ENCODE assay signal across 24 cellular contexts in the genomic region with DNA sequence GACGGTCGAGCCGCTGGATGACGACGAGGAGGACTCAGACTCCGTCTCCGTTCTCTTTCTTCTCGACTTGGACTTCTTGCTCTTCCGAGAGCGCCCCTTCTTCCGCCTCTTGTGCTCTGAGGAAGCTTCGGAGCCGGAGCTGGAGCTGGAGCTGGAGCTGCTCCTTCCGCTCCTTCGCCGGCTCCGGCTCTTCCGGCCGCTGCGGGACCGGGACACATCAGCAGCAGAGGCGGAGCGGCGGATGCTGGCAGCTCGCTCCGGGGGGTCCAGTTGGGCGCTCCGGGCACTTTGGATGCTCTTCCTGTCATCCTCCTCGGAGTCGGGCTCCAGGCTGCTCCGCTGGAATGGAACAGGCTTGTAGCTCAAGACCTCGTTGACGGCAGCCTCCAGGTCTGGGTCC. TPM values are rescaled to one million over a fixed set of nuclear protein-coding genes. Genes with fewer than 3 reads are reported as not detected.
"Had no signal": no experiment of that assay in that cellular context is flagged by ENCODE, and none has a peak within 500 bp of the region (broad histone marks: within the 10 kb centered on the region; RNA-seq: fewer than 3 reads in every experiment).

No MANE protein-coding gene starts in this region.

- H3K9me3 Mint-ChIP-seq: activated CD8-positive, alpha-beta T cell treated with anti-CD3 and anti-CD28 coated beads for 36 hours; activated naive CD4-positive, alpha-beta T cell treated with anti-CD3 and anti-CD28 coated beads, Interleukin-2, amount 50 U/mL, for 24 hours had no signal

- H3K27ac ChIP-seq: ascending aorta, body of pancreas, KMS-11, Peyer's patch, RWPE1, VCaP had no signal

- H3K27me3 ChIP-seq: ascending aorta, body of pancreas, Peyer's patch had no signal

- H3K4me2 ChIP-seq: KMS-11 had no signal

- H3K4me3 ChIP-seq: ascending aorta, body of pancreas, Peyer's patch had no signal

- H3K4me1 ChIP-seq: ascending aorta, body of pancreas, Peyer's patch had no signal

- H3K4me1 Mint-ChIP-seq: activated CD4-positive, alpha-beta T cell treated with anti-CD3 and anti-CD28 coated beads for 36 hours; activated naive CD4-positive, alpha-beta T cell treated with anti-CD3 and anti-CD28 coated beads, Interleukin-2, amount 50 U/mL, for 24 hours had no signal

- H3K27ac Mint-ChIP-seq: activated CD4-positive, alpha-beta T cell treated with anti-CD3 and anti-CD28 coated beads for 36 hours; activated CD8-positive, alpha-beta T cell treated with anti-CD3 and anti-CD28 coated beads for 36 hours; activated naive CD4-positive, alpha-beta T cell treated with anti-CD3 and anti-CD28 coated beads, Interleukin-2, amount 50 U/mL, for 24 hours had no signal

- H3K9ac ChIP-seq: KMS-11 had no signal

- H3K4me3 Mint-ChIP-seq: activated CD4-positive, alpha-beta T cell treated with anti-CD3 and anti-CD28 coated beads for 36 hours; activated CD8-positive, alpha-beta T cell treated with anti-CD3 and anti-CD28 coated beads for 36 hours; activated naive CD4-positive, alpha-beta T cell treated with anti-CD3 and anti-CD28 coated beads, Interleukin-2, amount 50 U/mL, for 24 hours had no signal

- ATAC-seq: activated CD4-positive, alpha-beta T cell treated with anti-CD3 and anti-CD28 coated beads for 36 hours; activated CD8-positive, alpha-beta T cell treated with anti-CD3 and anti-CD28 coated beads for 36 hours; body of pancreas had no signal

- DNase-seq: activated CD4-positive, alpha-beta T cell treated with anti-CD3 and anti-CD28 coated beads for 36 hours; activated CD4-positive, alpha-beta T cell treated with anti-CD3 and anti-CD28 coated beads, Interleukin-2, amount 50 U/mL, for 1 hour; activated CD8-positive, alpha-beta memory T cell treated with anti-CD3 and anti-CD28 coated beads, Interleukin-2, amount 50 U/mL, for 4 hours; activated CD8-positive, alpha-beta T cell treated with anti-CD3 and anti-CD28 coated beads for 36 hours; amniotic stem cell; body of pancreas; central memory CD4-positive, alpha-beta T cell; NCI-H1092; NCI-H1417; NCI-H2029; NCI-H2107; NCI-H2171 treated with DMSO at 0.1 percent for 48 hours; NCI-H226; NCI-H526; NCI-H82; NK-92 treated with Interleukin-12 subunit alpha and Interleukin-12 subunit beta, amount 100 ng/mL, for 24 hours; Peyer's patch; SHP77 had no signal

- H3K9me3 ChIP-seq: ascending aorta, body of pancreas, Peyer's patch had no signal

- H3K27me3 Mint-ChIP-seq: activated CD4-positive, alpha-beta T cell treated with anti-CD3 and anti-CD28 coated beads for 36 hours; activated CD8-positive, alpha-beta T cell treated with anti-CD3 and anti-CD28 coated beads for 36 hours; activated naive CD4-positive, alpha-beta T cell treated with anti-CD3 and anti-CD28 coated beads, Interleukin-2, amount 50 U/mL, for 24 hours had no signal

RNA-seq across cellular contexts. Expression of a gene that starts 36.9 kb away (rescaled TPM):
- total RNA-seq: ascending aorta, MCF 10A had no signal
